Comparison of ENCODE assay signal across 20 cellular contexts in the genomic region with DNA sequence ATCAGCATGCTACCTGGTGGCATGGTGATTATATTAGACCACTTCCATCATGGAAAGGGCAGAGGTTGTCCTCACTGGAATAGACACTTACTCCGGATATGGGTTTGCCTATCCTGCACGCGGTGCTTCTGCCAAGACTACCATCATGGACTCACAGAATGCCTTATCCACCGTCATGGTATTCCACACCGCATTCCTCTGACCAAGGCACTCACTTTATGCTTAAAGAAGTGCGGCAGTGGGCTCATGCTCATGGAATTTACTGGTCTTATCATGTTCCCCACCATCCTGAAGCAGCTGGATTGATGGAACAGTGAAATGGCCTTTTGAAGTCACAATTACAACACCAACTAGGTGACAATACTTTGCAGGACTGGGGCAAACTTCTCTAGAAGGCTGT.
"Had no signal": no experiment of that assay in that cellular context is flagged by ENCODE, and none has a peak within 500 bp of the region (broad histone marks: within the 10 kb centered on the region; RNA-seq: fewer than 3 reads in every experiment).

No MANE protein-coding gene starts in this region.

- H3K4me3 Mint-ChIP-seq: mesothelial cell of epicardium had no signal

- H3K36me3 Mint-ChIP-seq: mesothelial cell of epicardium had no signal

- ATAC-seq: gastrocnemius medialis, heart right ventricle, left cardiac atrium, left lung, left ventricle myocardium superior, lower lobe of right lung, mucosa of descending colon had no signal

- H3K27ac Mint-ChIP-seq: mesothelial cell of epicardium had no signal

- H3K36me3 ChIP-seq: esophagus squamous epithelium, gastrocnemius medialis, heart right ventricle, left lung, lower lobe of right lung had no signal

- H3K9me3 ChIP-seq: esophagus squamous epithelium, gastrocnemius medialis, heart right ventricle, left lung, lower lobe of right lung, mucosa of descending colon had no signal

- H3K27me3 ChIP-seq: gastrocnemius medialis, heart right ventricle, left lung had no signal

- H3K9me3 Mint-ChIP-seq: mesothelial cell of epicardium had no signal

- H3K4me1 Mint-ChIP-seq: mesothelial cell of epicardium had no signal

- H3K4me3 ChIP-seq: coronary artery, dorsolateral prefrontal cortex, esophagus squamous epithelium, gastrocnemius medialis, heart right ventricle, left lung, lower lobe of right lung, mucosa of descending colon had no signal

- H3K27ac ChIP-seq: coronary artery, dorsolateral prefrontal cortex, esophagus squamous epithelium, gastrocnemius medialis, heart right ventricle, left lung, lower lobe of right lung had no signal

- H3K4me1 ChIP-seq: heart right ventricle, left lung, lower lobe of right lung had no signal

- DNase-seq: dermis blood vessel endothelial cell; dorsolateral prefrontal cortex; effector CD4-positive, alpha-beta T cell; effector memory CD4-positive, alpha-beta T cell; esophagus squamous epithelium; foreskin fibroblast; foreskin melanocyte; gastrocnemius medialis; glutamatergic neuron; head of caudate nucleus; heart right ventricle; hippocampal formation; left cardiac atrium; left lung; left ventricle myocardium superior; lower lobe of right lung; mesenchymal stem cell; mucosa of descending colon had no signal
